8 cellular contexts compared by ENCODE assay signal in the genomic region with DNA sequence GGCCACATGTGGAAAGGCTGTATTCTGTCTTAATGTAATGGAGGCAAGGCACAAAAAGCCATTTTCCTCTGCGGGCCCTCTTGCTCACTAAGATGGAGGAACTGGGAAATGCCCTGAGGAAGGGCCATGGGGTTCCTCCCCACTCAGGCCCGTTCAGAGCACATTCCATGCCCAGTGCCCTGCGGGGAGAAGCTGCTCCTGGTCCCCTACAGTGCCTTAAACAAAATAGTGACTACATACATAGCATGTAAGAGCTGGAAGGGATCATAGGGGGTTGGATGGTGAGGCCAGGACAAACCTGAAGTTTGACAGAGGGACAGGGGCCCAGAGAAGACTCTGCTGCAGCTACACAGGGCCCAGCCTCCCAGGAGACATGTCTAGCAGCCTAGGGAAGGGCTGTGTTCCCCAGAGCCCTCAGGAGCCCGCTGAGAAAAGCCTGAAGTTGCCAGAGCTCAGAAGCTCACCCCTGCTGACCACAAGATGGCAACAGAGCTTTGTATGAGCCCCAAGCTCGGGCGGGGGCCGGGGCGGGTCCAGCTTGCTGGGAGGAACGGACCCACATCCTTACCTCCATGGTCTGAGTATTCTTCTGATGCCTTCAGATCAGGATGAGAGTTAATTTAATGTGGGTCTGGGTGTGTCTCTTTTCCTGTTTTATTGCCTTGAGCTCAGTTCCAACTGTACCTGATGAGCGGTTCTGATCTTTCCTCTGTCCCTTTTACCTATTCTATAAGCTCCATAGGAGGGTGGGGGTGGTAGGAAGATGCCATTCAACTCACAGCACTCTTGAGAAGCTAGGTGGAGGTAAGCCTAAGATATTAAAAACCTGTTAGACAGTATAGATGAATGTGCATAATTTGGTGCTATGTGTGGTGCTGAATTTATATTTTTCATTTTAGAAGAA.
A peak's percentile ranks its signal among the peaks of the same experiment; 100 is the strongest.
DNase-seq lines count a peak whose midpoint lies in the region; ATAC-seq, FAIRE-seq and TF ChIP-seq lines count a peak whose summit lies in the region.

No MANE protein-coding gene starts in this region.

- FAIRE-seq in GM12892 (lab: Jason Lieb, UNC): no peak

- TF ChIP-seq POLR2A in GM12892 (IDR thresholded peaks at IDR 0.05; ENCODE audit: low read depth, low read length): no peak

- DNase-seq in AG09309 (ENCODE audit: low read depth): no peak
- DNase-seq in GM12892 (ENCODE audit: insufficient read length): peak; percentile 28
- peak; percentile 38 for DNase-seq in NCI-H510A treated with DMSO at 0.1 percent for 48 hours (lab: John Stamatoyannopoulos, UW)
- DNase-seq in activated CD8-positive, alpha-beta memory T cell treated with anti-CD3 and anti-CD28 coated beads, Interleukin-2, amount 50 U/mL, for 48 hours: peak; percentile 68
- peak; percentile 23 for DNase-seq in globus pallidus (ENCODE audit: low spot score)
- peak; percentile 63 for DNase-seq in sciatic nerve (ENCODE audit: low spot score)
- no peak for DNase-seq in NCI-H1694 (lab: John Stamatoyannopoulos, UW)

- intact Hi-C loops in sciatic nerve (cut with DNase I): no loop called here

- no peak overlapping the region for H3K4me3 ChIP-seq in AG09309 (ENCODE audit: control insufficient read depth, low read depth, low read length)

- ATAC-seq in sciatic nerve (peak; percentile 40), HG03025 (IDR thresholded peaks at IDR 0.05; ENCODE audit: low FRiP score, unreplicated experiment) (no peak)

- TF ChIP-seq CTCF in AG09309 (IDR thresholded peaks at IDR 0.05; ENCODE audit: control insufficient read depth, insufficient read depth, low read depth, low read length, missing control alignments): peak; percentile 90

Comparison
In these comparisons a context has a peak if more than half of its experiments do, and no peak if none do; other contexts are left out.
1. DNase-seq: peak in GM12892 (single experiment), NCI-H510A treated with DMSO at 0.1 percent for 48 hours (single experiment), activated CD8-positive, alpha-beta memory T cell treated with anti-CD3 and anti-CD28 coated beads, Interleukin-2, amount 50 U/mL, for 48 hours (single experiment), globus pallidus (single experiment) and sciatic nerve (single experiment); none in AG09309 (single experiment) and NCI-H1694 (single experiment).